In the genomic region with DNA sequence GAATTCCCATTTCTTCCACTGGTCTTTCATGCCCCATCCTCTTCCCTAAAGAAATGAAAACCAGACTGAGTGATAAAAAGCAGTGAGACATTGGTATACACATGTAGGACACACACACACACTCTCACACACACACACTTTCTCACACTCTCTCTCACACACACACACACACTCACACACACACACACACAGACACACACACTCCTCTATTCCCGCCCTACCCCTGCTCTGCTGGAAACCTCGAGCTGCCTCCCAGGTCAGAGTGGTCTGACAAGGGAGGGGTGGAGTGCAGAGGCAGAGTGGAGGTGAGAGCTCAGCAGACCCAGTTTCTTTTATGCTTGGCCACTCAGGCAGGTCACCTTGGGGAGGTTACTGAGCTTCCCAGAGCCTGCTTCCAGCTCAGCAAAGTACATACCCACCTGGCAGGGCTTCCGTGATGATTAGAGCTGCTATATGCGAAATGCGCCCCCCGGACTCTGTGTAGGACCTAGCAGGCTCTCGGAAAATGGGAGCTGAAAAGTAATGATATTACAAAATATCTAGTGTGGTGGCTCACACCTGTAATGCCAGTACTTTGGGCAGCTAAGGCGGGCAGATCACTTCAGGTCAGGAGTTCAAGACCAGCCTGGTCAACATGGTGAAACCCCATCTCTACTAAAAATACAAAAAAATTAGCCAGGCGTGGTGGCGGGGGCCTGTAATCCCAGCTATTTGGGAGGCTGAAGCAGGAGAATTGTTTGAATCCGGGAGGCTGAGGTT, we compare ENCODE assay signal across 9 cellular contexts. TPM values are rescaled to one million over a fixed set of nuclear protein-coding genes. Genes with fewer than 3 reads are reported as not detected.
A peak's percentile ranks its signal among the peaks of the same experiment; 100 is the strongest.
DNase-seq lines count a peak whose midpoint lies in the region; ATAC-seq lines count a peak whose summit lies in the region.
"Had no signal": no experiment of that assay in that cellular context is flagged by ENCODE, and none has a peak within 500 bp of the region (broad histone marks: within the 10 kb centered on the region; RNA-seq: fewer than 3 reads in every experiment).

No MANE protein-coding gene starts in this region.

- H3K27me3 Mint-ChIP-seq in activated T-cell treated with anti-CD3 and anti-CD28 coated beads, Interleukin-2, amount 50 U/mL, for 4 hours (ENCODE audit: low read depth), result no peaks in the 10 kb centered on the region
- H3K27me3 Mint-ChIP-seq in activated CD8-positive, alpha-beta T cell treated with anti-CD3 and anti-CD28 coated beads, Interleukin-2, amount 10 ng/mL, durations not matched to agents 7 days and 5 days (ENCODE audit: low read depth), result no peaks in the 10 kb centered on the region
- H3K27me3 Mint-ChIP-seq in immature natural killer cell (ENCODE audit: low read depth in 3 of 3), result peaks cover 9 to 24% (median 19%) of the 10 kb centered on the region in 3 donors
- no peaks in the 10 kb centered on the region for H3K27me3 Mint-ChIP-seq in stimulated activated memory B cell treated with anti-CD40 and anti-IgM and Interleukin-4, amounts not matched to agents 10 μg/mL and 1 μg/mL and 100 μg/mL, for 72 hours

- H3K27ac Mint-ChIP-seq in activated CD8-positive, alpha-beta T cell treated with anti-CD3 and anti-CD28 coated beads, Interleukin-2, amount 10 ng/mL, durations not matched to agents 7 days and 5 days, result peak overlapping the region; percentile 92
- peak overlapping the region in 5 of 6 donors; percentile 66 to 90 (median 83) for H3K27ac Mint-ChIP-seq in immature natural killer cell
- peak overlapping the region; percentile 76 for H3K27ac Mint-ChIP-seq in stimulated activated memory B cell treated with anti-CD40 and anti-IgM and Interleukin-4, amounts not matched to agents 10 μg/mL and 1 μg/mL and 100 μg/mL, for 72 hours

- peaks cover 91% of the 10 kb centered on the region for H3K4me1 Mint-ChIP-seq in activated T-cell treated with anti-CD3 and anti-CD28 coated beads, Interleukin-2, amount 50 U/mL, for 4 hours (ENCODE audit: low read depth)
- peaks cover 99% of the 10 kb centered on the region for H3K4me1 Mint-ChIP-seq in activated CD8-positive, alpha-beta T cell treated with anti-CD3 and anti-CD28 coated beads, Interleukin-2, amount 10 ng/mL, durations not matched to agents 7 days and 5 days (ENCODE audit: low read depth)
- peaks cover 62 to 77% of the 10 kb centered on the region in 2 donors for H3K4me1 Mint-ChIP-seq in immature natural killer cell
- peaks cover 81% of the 10 kb centered on the region for H3K4me1 Mint-ChIP-seq in stimulated activated memory B cell treated with anti-CD40 and anti-IgM and Interleukin-4, amounts not matched to agents 10 μg/mL and 1 μg/mL and 100 μg/mL, for 72 hours

- ATAC-seq in activated T-cell treated with anti-CD3 and anti-CD28 coated beads, Interleukin-2, amount 50 U/mL, for 4 hours, result no peak
- ATAC-seq in activated CD8-positive, alpha-beta T cell treated with anti-CD3 and anti-CD28 coated beads, Interleukin-2, amount 10 ng/mL, durations not matched to agents 7 days and 5 days, result no peak
- no peak for ATAC-seq in stimulated activated memory B cell treated with anti-CD40 and anti-IgM and Interleukin-4, amounts not matched to agents 10 μg/mL and 1 μg/mL and 100 μg/mL, for 72 hours

- POLR2A ChIA-PET in activated CD8-positive, alpha-beta T cell treated with anti-CD3 and anti-CD28 coated beads, Interleukin-2, amount 10 ng/mL, durations not matched to agents 7 days and 5 days (lab: Charles Lee), result interaction anchor here (0.7 to 19.8 kb wide), 8 partner anchors 8 to 170 kb away, joined by 4 to 328 read pairs (median 12); partner anchors contain the start of genes CCR7, GJD3 and TOP2A

- H3K4me3 Mint-ChIP-seq in activated T-cell treated with anti-CD3 and anti-CD28 coated beads, Interleukin-2, amount 50 U/mL, for 4 hours, result no peak overlapping the region
- no peak overlapping the region for H3K4me3 Mint-ChIP-seq in activated CD8-positive, alpha-beta T cell treated with anti-CD3 and anti-CD28 coated beads, Interleukin-2, amount 10 ng/mL, durations not matched to agents 7 days and 5 days
- peak overlapping the region in 1 of 5 donors; percentile 29 for H3K4me3 Mint-ChIP-seq in immature natural killer cell
- H3K4me3 Mint-ChIP-seq in stimulated activated memory B cell treated with anti-CD40 and anti-IgM and Interleukin-4, amounts not matched to agents 10 μg/mL and 1 μg/mL and 100 μg/mL, for 72 hours, result no peak overlapping the region

- no peaks in the 10 kb centered on the region for H3K9me3 Mint-ChIP-seq in activated T-cell treated with anti-CD3 and anti-CD28 coated beads, Interleukin-2, amount 50 U/mL, for 4 hours
- no peaks in the 10 kb centered on the region for H3K9me3 Mint-ChIP-seq in activated CD8-positive, alpha-beta T cell treated with anti-CD3 and anti-CD28 coated beads, Interleukin-2, amount 10 ng/mL, durations not matched to agents 7 days and 5 days (ENCODE audit: insufficient read depth)
- H3K9me3 Mint-ChIP-seq in immature natural killer cell, result no peaks in the 10 kb centered on the region
- no peaks in the 10 kb centered on the region for H3K9me3 Mint-ChIP-seq in stimulated activated memory B cell treated with anti-CD40 and anti-IgM and Interleukin-4, amounts not matched to agents 10 μg/mL and 1 μg/mL and 100 μg/mL, for 72 hours

- CTCF ChIA-PET in activated CD8-positive, alpha-beta T cell treated with anti-CD3 and anti-CD28 coated beads, Interleukin-2, amount 10 ng/mL, durations not matched to agents 7 days and 5 days (lab: Charles Lee), result interaction anchor here (0.9 to 26.8 kb wide), 16 partner anchors 7 to 1128 kb away, joined by 3 to 618 read pairs (median 41); partner anchors contain the start of genes CCR7, GJD3, IGFBP4 and TOP2A

- peaks cover 2% of the 10 kb centered on the region for H3K36me3 Mint-ChIP-seq in activated T-cell treated with anti-CD3 and anti-CD28 coated beads, Interleukin-2, amount 50 U/mL, for 4 hours (ENCODE audit: insufficient read depth)
- peaks cover 7% of the 10 kb centered on the region for H3K36me3 Mint-ChIP-seq in activated CD8-positive, alpha-beta T cell treated with anti-CD3 and anti-CD28 coated beads, Interleukin-2, amount 10 ng/mL, durations not matched to agents 7 days and 5 days (ENCODE audit: low read depth)
- no peaks in the 10 kb centered on the region for H3K36me3 Mint-ChIP-seq in immature natural killer cell
- H3K36me3 Mint-ChIP-seq in stimulated activated memory B cell treated with anti-CD40 and anti-IgM and Interleukin-4, amounts not matched to agents 10 μg/mL and 1 μg/mL and 100 μg/mL, for 72 hours, result no peaks in the 10 kb centered on the region

- peak; percentile 18 for DNase-seq in activated T-cell treated with anti-CD3 and anti-CD28 coated beads, Interleukin-2, amount 50 U/mL, for 1 hour
- DNase-seq in activated T-cell treated with anti-CD3 and anti-CD28 coated beads, Interleukin-2, amount 50 U/mL, for 4 hours, result no peak
- DNase-seq in activated CD8-positive, alpha-beta T cell treated with anti-CD3 and anti-CD28 coated beads, Interleukin-2, amount 10 ng/mL, durations not matched to agents 7 days and 5 days, result no peak
- DNase-seq in immature natural killer cell (no peak), SW 1271 (lab: John Stamatoyannopoulos, UW) (no peak), EL (no peak)
- DNase-seq in stimulated activated CD4-positive, alpha-beta T cell treated with anti-CD3 and anti-CD28 coated beads, Interleukin-15, amount 100 ng/mL, for 24 hours, result no peak
- DNase-seq: NCI-H446 had no signal

RNA-seq across cellular contexts. Expression of gene CCR7, which starts 30.7 kb away (rescaled TPM):
- total RNA-seq in activated T-cell treated with anti-CD3 and anti-CD28 coated beads, Interleukin-2, amount 50 U/mL, for 4 hours, result 100 to 1,000 TPM in 2 of 3 donors, 10 to 100 TPM in 1; 77.3 to 109 (median 108) TPM
- 100 to 1,000 TPM; 171 to 173 TPM for total RNA-seq in activated CD8-positive, alpha-beta T cell treated with anti-CD3 and anti-CD28 coated beads, Interleukin-2, amount 10 ng/mL, durations not matched to agents 7 days and 5 days
- polyA plus RNA-seq in immature natural killer cell, result 10 to 100 TPM; 29.6 to 50.9 (median 43.2) TPM

RNA-seq across cellular contexts. Expression of gene TNS4, which starts 33.2 kb away (rescaled TPM):
- 1 to 10 TPM; 3.9 to 4.7 (median 4.1) TPM for total RNA-seq in activated T-cell treated with anti-CD3 and anti-CD28 coated beads, Interleukin-2, amount 50 U/mL, for 4 hours
- 1 to 10 TPM; 8.4 to 9.0 TPM for total RNA-seq in activated CD8-positive, alpha-beta T cell treated with anti-CD3 and anti-CD28 coated beads, Interleukin-2, amount 10 ng/mL, durations not matched to agents 7 days and 5 days
- under 1 TPM in 1 of 3 donors, not detected in 2; 0.12 TPM for polyA plus RNA-seq in immature natural killer cell
